Comparison of ENCODE assay signal across 28 cellular contexts in genomic region chr4:1069394-1069793, GRCh38.
"Had no signal": no experiment of that assay in that cellular context is flagged by ENCODE, and none has a peak within 500 bp of the region (broad histone marks: within the 10 kb centered on the region; RNA-seq: fewer than 3 reads in every experiment).

No MANE protein-coding gene starts in this region.

- ATAC-seq: activated CD4-positive, CD25-positive, alpha-beta regulatory T cell treated with anti-CD3 and anti-CD28 coated beads, Interleukin-2, amount 50 U/mL, for 24 hours; activated CD8-positive, alpha-beta memory T cell treated with anti-CD3 and anti-CD28 coated beads, Interleukin-2, amount 10 ng/mL, durations not matched to agents 7 days and 5 days; activated CD8-positive, alpha-beta T cell treated with anti-CD3 and anti-CD28 coated beads, Interleukin-2, amount 10 ng/mL, durations not matched to agents 7 days and 5 days; esophagus mucosa; heart left ventricle; T-helper 17 cell had no signal

- H3K4me3 ChIP-seq: heart left ventricle had no signal

- DNase-seq: activated B cell treated with CpG ODN at 0.5 μM for 24 hours; activated CD4-positive, alpha-beta memory T cell treated with anti-CD3 and anti-CD28 coated beads for 36 hours; activated CD4-positive, alpha-beta T cell treated with anti-CD3 and anti-CD28 coated beads for 48 hours; activated CD8-positive, alpha-beta memory T cell treated with anti-CD3 and anti-CD28 coated beads, Interleukin-2, amount 10 ng/mL, durations not matched to agents 7 days and 5 days; activated CD8-positive, alpha-beta memory T cell treated with anti-CD3 and anti-CD28 coated beads, Interleukin-2, amount 50 U/mL, for 4 hours; activated CD8-positive, alpha-beta T cell treated with anti-CD3 and anti-CD28 coated beads, Interleukin-2, amount 10 ng/mL, durations not matched to agents 7 days and 5 days; activated gamma-delta T cell treated with Interleukin-2 at 50 U/mL for 16 hours; activated naive CD4-positive, alpha-beta T cell treated with anti-CD3 and anti-CD28 coated beads, Interleukin-2, amount 50 U/mL, for 16 hours; activated naive CD4-positive, alpha-beta T cell treated with Interleukin-2 at 50 U/mL for 16 hours; activated T-cell treated with anti-CD3 and anti-CD28 coated beads, Interleukin-2, amount 50 U/mL, for 1 hour; activated T-cell treated with anti-CD3 and anti-CD28 coated beads, Interleukin-2, amount 50 U/mL, for 48 hours; amniotic stem cell; anterior cingulate cortex; brain microvascular endothelial cell; cortex of kidney; effector memory CD4-positive, alpha-beta T cell; endodermal cell; foreskin fibroblast; T-helper 1 cell; T-helper 17 cell; T1000; WERI-Rb-1 had no signal

- H3K27ac ChIP-seq: brain microvascular endothelial cell, heart left ventricle, WERI-Rb-1 had no signal

- FAIRE-seq: astrocyte, bronchial epithelial cell, frontal cortex had no signal

- H3K36me3 ChIP-seq: brain microvascular endothelial cell, heart left ventricle, WERI-Rb-1 had no signal

- H3K9me3 ChIP-seq: heart left ventricle had no signal
